9 cellular contexts compared by ENCODE assay signal in the genomic region with DNA sequence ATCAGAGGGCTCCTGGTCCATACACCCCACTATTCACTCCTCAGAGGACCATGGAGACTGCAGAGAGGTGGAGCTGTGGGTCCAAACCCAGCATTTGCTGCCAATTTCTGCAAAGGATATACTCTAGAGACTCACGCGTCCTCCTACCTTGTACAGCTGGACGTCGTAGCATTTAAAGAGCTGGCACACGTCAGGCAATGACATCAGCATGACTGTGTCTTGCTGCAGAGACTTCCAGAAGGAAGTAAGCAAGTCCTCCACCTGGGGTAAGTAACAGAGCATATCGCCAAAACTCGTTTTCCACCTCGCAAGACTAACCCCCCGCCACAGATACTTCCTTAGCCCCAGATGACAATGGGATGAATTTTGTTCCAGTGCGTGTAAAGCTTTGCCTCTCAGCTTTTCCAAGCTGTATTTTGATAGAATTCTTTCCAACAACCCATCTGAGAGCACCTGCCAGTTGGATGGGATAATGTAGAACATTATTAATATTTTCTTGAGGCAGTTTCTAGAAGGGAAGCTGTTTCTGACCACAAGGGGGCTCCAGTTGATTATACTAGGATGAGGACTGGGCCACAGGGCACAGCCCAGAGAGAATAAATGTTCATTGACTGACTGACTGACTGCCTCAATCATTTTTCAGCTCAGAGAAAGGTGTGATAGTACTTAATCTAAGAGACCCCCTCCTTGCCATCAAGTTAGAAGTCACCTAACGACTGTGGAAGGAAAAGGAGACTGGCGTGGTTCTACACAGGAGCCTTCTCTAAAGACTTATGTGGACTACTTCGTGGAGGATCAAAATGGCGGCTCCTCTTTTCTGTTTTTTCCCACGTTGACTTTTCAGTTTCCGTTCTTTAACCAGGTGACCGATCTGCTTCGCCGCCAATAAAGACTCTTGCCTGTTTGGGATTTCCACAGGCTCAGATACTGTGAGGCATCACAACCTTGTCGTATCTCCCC. TPM values are rescaled to one million over a fixed set of nuclear protein-coding genes. Genes with fewer than 3 reads are reported as not detected.
A peak's percentile ranks its signal among the peaks of the same experiment; 100 is the strongest.
DNase-seq lines count a peak whose midpoint lies in the region; ATAC-seq and TF ChIP-seq lines count a peak whose summit lies in the region.
"Had no signal": no experiment of that assay in that cellular context is flagged by ENCODE, and none has a peak within 500 bp of the region (broad histone marks: within the 10 kb centered on the region; RNA-seq: fewer than 3 reads in every experiment).

No MANE protein-coding gene starts in this region.

- H3K27me3 ChIP-seq in RWPE2 (ENCODE audit: insufficient read depth, poor library complexity, severe bottlenecking): no peaks in the 10 kb centered on the region

- H3K4me1 Mint-ChIP-seq in glutamatergic neuron (ENCODE audit: low read depth, unreplicated experiment): peaks cover 14% of the 10 kb centered on the region

- no peak overlapping the region for H3K4me3 ChIP-seq in RWPE2 (ENCODE audit: severe bottlenecking)

- no peak overlapping the region for H3K4me3 Mint-ChIP-seq in glutamatergic neuron (ENCODE audit: unreplicated experiment)
- H3K4me3 Mint-ChIP-seq: IgD-negative memory B cell had no signal

- peak; percentile 70 for DNase-seq in COLO829 (ENCODE audit: low spot score)
- DNase-seq in HT1080 (ENCODE audit: low read depth): peak; percentile 63
- no peak for DNase-seq in RWPE2 (ENCODE audit: low spot score)
- peak in 3 of 4 experiments; percentile 3 to 23 (median 21) for DNase-seq in activated naive CD4-positive, alpha-beta T cell (lab: John Stamatoyannopoulos, UW)
- peak; percentile 28 for DNase-seq in glutamatergic neuron
- peak; percentile 56 for DNase-seq in renal cortical epithelial cell (ENCODE audit: low read depth)

- H3K27ac ChIP-seq in RWPE2 (ENCODE audit: poor library complexity, severe bottlenecking): no peak overlapping the region

- ATAC-seq in RWPE2 (ENCODE audit: low read depth): peak; percentile 66; the same call in 2 of the 3 replicates
- ATAC-seq in HG03095 (IDR thresholded peaks at IDR 0.05; ENCODE audit: unreplicated experiment): no peak
- ATAC-seq in HG02981 (IDR thresholded peaks at IDR 0.05; ENCODE audit: unreplicated experiment): no peak

- no peaks in the 10 kb centered on the region for H3K36me3 Mint-ChIP-seq in glutamatergic neuron (ENCODE audit: unreplicated experiment)
- H3K36me3 Mint-ChIP-seq: IgD-negative memory B cell had no signal

- H3K27ac Mint-ChIP-seq in glutamatergic neuron (ENCODE audit: unreplicated experiment): no peak overlapping the region
- H3K27ac Mint-ChIP-seq: IgD-negative memory B cell had no signal

- peaks cover 5% of the 10 kb centered on the region for H3K9me3 Mint-ChIP-seq in glutamatergic neuron (ENCODE audit: unreplicated experiment)

- no peaks in the 10 kb centered on the region for H3K36me3 ChIP-seq in RWPE2 (ENCODE audit: low read depth)

- TF ChIP-seq CTCF in RWPE2 (IDR thresholded peaks at IDR 0.05; ENCODE audit: poor library complexity, severe bottlenecking) (peak; percentile 91), glutamatergic neuron (IDR thresholded peaks at IDR 0.05; ENCODE audit: partially characterized antibody, unreplicated experiment) (peak; percentile 81)

- peaks cover 12% of the 10 kb centered on the region for H3K27me3 Mint-ChIP-seq in glutamatergic neuron (ENCODE audit: unreplicated experiment)

- no peaks in the 10 kb centered on the region for H3K4me1 ChIP-seq in RWPE2 (ENCODE audit: insufficient read depth, poor library complexity, severe bottlenecking)

- H3K9me3 ChIP-seq in RWPE2 (ENCODE audit: severe bottlenecking): peaks cover 3% of the 10 kb centered on the region

RNA-seq across cellular contexts. Expression of gene CREG2, which starts 31.7 kb away (rescaled TPM):
- 7.0 and 7.1 TPM in 2 replicates for total RNA-seq in HT1080 (2014; rRNA removed; shearing (Covaris generic))
- 6.5 and 7.4 TPM in 2 replicates for polyA plus RNA-seq in HT1080 (2015; cell fraction: cytosol; rRNA removed)
- polyA plus RNA-seq in HT1080 (2015; cell fraction: nucleus; rRNA removed): 2.7 and 2.9 TPM in 2 replicates
- 1.3 TPM for total RNA-seq in glutamatergic neuron (ENCODE audit: unreplicated experiment)
- under 0.01 and 0.70 TPM in 2 replicates for total RNA-seq in renal cortical epithelial cell

RNA-seq across cellular contexts. Expression of gene RFX8, which starts 55.9 kb away (rescaled TPM):
- 8.1 and 10.6 TPM in 2 replicates for total RNA-seq in HT1080 (2014; rRNA removed; shearing (Covaris generic))
- 8.8 and 11.3 TPM in 2 replicates for polyA plus RNA-seq in HT1080 (2015; cell fraction: cytosol; rRNA removed)
- polyA plus RNA-seq in HT1080 (2015; cell fraction: nucleus; rRNA removed): 65.7 and 89.6 TPM in 2 replicates
- total RNA-seq in glutamatergic neuron (ENCODE audit: unreplicated experiment): 1.0 TPM
- not detected in 2 replicates for total RNA-seq in renal cortical epithelial cell
- polyA plus RNA-seq: IgD-negative memory B cell had no signal
